8 cellular contexts compared by ENCODE assay signal in the genomic region with DNA sequence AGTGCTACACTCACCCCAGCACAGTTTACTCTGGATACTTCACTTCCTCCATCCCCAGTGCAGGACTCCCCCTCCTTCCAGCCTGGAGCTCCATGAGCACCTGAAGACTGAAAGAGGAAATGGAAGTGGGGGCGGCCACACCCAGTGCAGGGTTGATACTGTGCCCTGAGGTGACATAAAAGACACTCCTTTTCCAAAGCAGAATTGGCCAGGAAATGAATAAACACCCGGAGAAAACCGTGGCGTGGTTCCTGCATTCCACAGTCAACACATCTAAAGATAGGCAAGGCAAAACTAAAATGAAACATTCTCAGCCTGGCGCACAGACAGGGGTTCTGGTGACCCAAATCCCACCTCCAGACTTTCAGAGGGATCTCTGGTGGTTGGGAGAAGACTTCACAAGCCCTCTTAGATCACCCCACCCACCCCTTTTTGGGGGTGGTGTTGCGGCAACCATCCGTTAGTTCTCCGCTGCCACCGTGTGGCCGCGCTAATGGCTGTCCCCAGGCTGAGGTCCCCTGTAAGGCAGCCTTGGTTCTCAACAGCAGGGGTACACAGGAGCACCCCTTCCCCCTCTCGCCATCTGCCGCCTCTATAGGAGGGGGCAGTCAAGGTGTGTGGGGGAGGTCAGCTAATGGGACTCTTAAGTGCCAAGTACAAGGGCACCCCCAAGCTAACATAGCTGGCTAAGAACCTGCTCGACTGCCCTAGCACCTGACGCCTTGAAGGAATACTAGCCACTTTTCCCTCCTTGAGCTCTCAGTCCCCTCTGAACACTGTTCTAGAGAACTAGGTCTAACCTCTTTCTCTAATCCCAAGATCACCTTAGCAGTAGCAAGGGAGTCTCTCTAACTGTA. TPM values are rescaled to one million over a fixed set of nuclear protein-coding genes. Genes with fewer than 3 reads are reported as not detected.
DNase-seq lines count a peak whose midpoint lies in the region; ATAC-seq and TF ChIP-seq lines count a peak whose summit lies in the region.

No MANE protein-coding gene starts in this region.

- H3K27ac ChIP-seq in cingulate gyrus (ENCODE audit: low read depth, low read length) (peak overlapping the region; percentile 69), right lobe of liver (no peak overlapping the region)

- no peak for TF ChIP-seq POLR2A in right lobe of liver (IDR thresholded peaks at IDR 0.05)

- peaks cover 0 to 5% (median 0%) of the 10 kb centered on the region in 4 donors for H3K36me3 ChIP-seq in right lobe of liver

- ATAC-seq in right lobe of liver = peak; percentile 56 to 74 (median 58)
- ATAC-seq in GM21360 (IDR thresholded peaks at IDR 0.05; ENCODE audit: unreplicated experiment) = no peak
- ATAC-seq in HG02678 (IDR thresholded peaks at IDR 0.05; ENCODE audit: unreplicated experiment) = no peak

- DNase-seq in DMS114 treated with DMSO at 0.1 percent for 48 hours (lab: John Stamatoyannopoulos, UW; ENCODE audit: unreplicated experiment) = peak; percentile 20
- peak; percentile 13 to 31 for DNase-seq in activated CD4-positive, alpha-beta T cell treated with anti-CD3 and anti-CD28 coated beads for 24 hours (ENCODE audit: low read depth in 2 of 2)
- peak in 1 of 3 donors; percentile 58 for DNase-seq in right lobe of liver
- peak; percentile 20 for DNase-seq in stimulated activated CD8-positive, alpha-beta memory T cell treated with anti-CD3 and anti-CD28 coated beads, Interleukin-12 subunit alpha, Interleukin-12 subunit beta, amount 100 ng/mL, for 4 hours (ENCODE audit: low read depth)

- intact Hi-C loops in right lobe of liver (cut with DNase I) = loop anchor here in 1 of 2 donors (10.0 kb wide), 2 partner anchors 61 to 101 kb away; a partner anchor contains a TSS

- H3K9me3 ChIP-seq in right lobe of liver = no peaks in the 10 kb centered on the region

- WGBS in right lobe of liver (ENCODE audit: insufficient coverage, low coverage, low lambda C conversion rate, missing lambda C conversion rate) = 18% methylated on average over 6 of the region's 15 CpGs

- TF ChIP-seq EP300 in Ishikawa (IDR thresholded peaks at IDR 0.05; ENCODE audit: borderline replicate concordance) = no peak

- H3K4me3 ChIP-seq in right lobe of liver = peak overlapping the region in 1 of 3 donors; percentile 21

- H3K4me1 ChIP-seq in right lobe of liver = peaks cover 0 to 4% (median 0%) of the 10 kb centered on the region in 4 donors

- peak; percentile 75 for TF ChIP-seq RAD21 in Ishikawa (IDR thresholded peaks at IDR 0.05; ENCODE audit: low read depth)

- H3K27me3 ChIP-seq in right lobe of liver = no peaks in the 10 kb centered on the region

- TF ChIP-seq CTCF in right lobe of liver (IDR thresholded peaks at IDR 0.05) = peak; percentile 52 to 69 (median 58)

TF ChIP-seq in Ishikawa, 13 proteins besides CTCF, POLR2A, EP300 and RAD21:
- TF ChIP-seq ZBTB7A (IDR thresholded peaks at IDR 0.05; ENCODE audit: low read depth) (peak; percentile 45; the same call in 1 of the 2 replicates), NFIC (IDR thresholded peaks at IDR 0.05) (no peak), CEBPB (IDR thresholded peaks at IDR 0.05) (no peak), YY1 (IDR thresholded peaks at IDR 0.05; ENCODE audit: low read depth) (no peak)
- TF ChIP-seq, protein P1, sequence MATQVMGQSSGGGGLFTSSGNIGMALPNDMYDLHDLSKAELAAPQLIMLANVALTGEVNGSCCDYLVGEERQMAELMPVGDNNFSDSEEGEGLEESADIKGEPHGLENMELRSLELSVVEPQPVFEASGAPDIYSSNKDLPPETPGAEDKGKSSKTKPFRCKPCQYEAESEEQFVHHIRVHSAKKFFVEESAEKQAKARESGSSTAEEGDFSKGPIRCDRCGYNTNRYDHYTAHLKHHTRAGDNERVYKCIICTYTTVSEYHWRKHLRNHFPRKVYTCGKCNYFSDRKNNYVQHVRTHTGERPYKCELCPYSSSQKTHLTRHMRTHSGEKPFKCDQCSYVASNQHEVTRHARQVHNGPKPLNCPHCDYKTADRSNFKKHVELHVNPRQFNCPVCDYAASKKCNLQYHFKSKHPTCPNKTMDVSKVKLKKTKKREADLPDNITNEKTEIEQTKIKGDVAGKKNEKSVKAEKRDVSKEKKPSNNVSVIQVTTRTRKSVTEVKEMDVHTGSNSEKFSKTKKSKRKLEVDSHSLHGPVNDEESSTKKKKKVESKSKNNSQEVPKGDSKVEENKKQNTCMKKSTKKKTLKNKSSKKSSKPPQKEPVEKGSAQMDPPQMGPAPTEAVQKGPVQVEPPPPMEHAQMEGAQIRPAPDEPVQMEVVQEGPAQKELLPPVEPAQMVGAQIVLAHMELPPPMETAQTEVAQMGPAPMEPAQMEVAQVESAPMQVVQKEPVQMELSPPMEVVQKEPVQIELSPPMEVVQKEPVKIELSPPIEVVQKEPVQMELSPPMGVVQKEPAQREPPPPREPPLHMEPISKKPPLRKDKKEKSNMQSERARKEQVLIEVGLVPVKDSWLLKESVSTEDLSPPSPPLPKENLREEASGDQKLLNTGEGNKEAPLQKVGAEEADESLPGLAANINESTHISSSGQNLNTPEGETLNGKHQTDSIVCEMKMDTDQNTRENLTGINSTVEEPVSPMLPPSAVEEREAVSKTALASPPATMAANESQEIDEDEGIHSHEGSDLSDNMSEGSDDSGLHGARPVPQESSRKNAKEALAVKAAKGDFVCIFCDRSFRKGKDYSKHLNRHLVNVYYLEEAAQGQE (IDR thresholded peaks at IDR 0.05; ENCODE audit: low read depth) = no peak
- TF ChIP-seq, protein P2, sequence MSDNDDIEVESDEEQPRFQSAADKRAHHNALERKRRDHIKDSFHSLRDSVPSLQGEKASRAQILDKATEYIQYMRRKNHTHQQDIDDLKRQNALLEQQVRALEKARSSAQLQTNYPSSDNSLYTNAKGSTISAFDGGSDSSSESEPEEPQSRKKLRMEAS (IDR thresholded peaks at IDR 0.05) = no peak
TF ChIP-seq in Ishikawa: peak in this region for 1.

RNA-seq across cellular contexts. Expression of a gene that starts 2.6 kb away (rescaled TPM):
- 1 to 10 TPM in 1 of 6 experiments, under 1 TPM in 5; 0.15 to 1.9 (median 0.50) TPM for total RNA-seq in right lobe of liver

RNA-seq across cellular contexts. Expression of a gene that starts 23.4 kb away (rescaled TPM):
- 10 to 100 TPM in 2 of 6 experiments, 1 to 10 TPM in 4; 5.4 to 14.2 (median 7.5) TPM for total RNA-seq in right lobe of liver

RNA-seq across cellular contexts. Expression of a gene that starts 33.7 kb away (rescaled TPM):
- 10 to 100 TPM; 25.9 to 46.4 (median 32.9) TPM for total RNA-seq in right lobe of liver

RNA-seq across cellular contexts. Expression of a gene that starts 36.5 kb away (rescaled TPM):
- not detected for total RNA-seq in right lobe of liver

RNA-seq across cellular contexts. Expression of a gene that starts 49.9 kb away (rescaled TPM):
- total RNA-seq in right lobe of liver = 1 to 10 TPM in 3 of 6 experiments, under 1 TPM in 3; 0.55 to 3.1 (median 0.98) TPM

Comparison
In these comparisons a context has a peak if more than half of its experiments do, and no peak if none do; other contexts are left out.
1. ATAC-seq: peak in right lobe of liver (4 of 4); none in GM21360 (single experiment) and HG02678 (single experiment).